In the genomic region with DNA sequence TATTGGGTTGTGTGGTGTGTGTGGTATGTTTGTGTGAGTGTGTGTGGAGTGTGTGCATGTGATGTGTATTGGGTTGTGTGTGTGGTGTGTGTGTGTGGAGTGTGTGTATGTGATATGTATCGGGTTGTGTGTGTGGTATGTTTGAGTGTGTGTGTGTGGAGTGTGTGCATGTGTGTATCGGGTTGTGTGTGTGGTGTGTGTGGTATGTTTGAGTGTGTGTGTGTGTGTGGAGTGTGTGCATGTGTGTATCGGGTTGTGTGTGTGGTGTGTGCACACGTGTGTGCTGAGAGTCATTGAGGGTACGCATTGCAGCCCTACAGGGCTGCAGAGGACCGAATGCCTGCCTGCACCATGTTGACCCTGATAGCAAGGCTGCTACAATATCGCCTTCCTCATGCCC, we compare ENCODE assay signal across 21 cellular contexts. TPM values are rescaled to one million over a fixed set of nuclear protein-coding genes. Genes with fewer than 3 reads are reported as not detected.
DNase-seq lines count a peak whose midpoint lies in the region; ATAC-seq and TF ChIP-seq lines count a peak whose summit lies in the region.
"Had no signal": no experiment of that assay in that cellular context is flagged by ENCODE, and none has a peak within 500 bp of the region (broad histone marks: within the 10 kb centered on the region; RNA-seq: fewer than 3 reads in every experiment).

No MANE protein-coding gene starts in this region.

- DNase-seq in mesenchymal stem cell (no peak), amniotic stem cell (lab: John Stamatoyannopoulos, UW) (no peak)
- DNase-seq in effector CD4-positive, alpha-beta T cell, result no peak
- DNase-seq: C1 segment of cervical spinal cord; CD8-positive, alpha-beta memory T cell; H7; Kasumi-1; MM.1S; NCI-H1092 treated with DMSO at 0.1 percent for 48 hours; NCI-H146; NCI-H2029 treated with DMSO at 0.1 percent for 48 hours; NCI-H2171; NCI-H526; SW 1271; T-helper 2 cell had no signal

- H3K27me3 ChIP-seq in BLaER1, result no peaks in the 10 kb centered on the region
- H3K27me3 ChIP-seq in OCI-LY1 (ENCODE audit: insufficient read depth, low read length), result no peaks in the 10 kb centered on the region
- peaks cover 0 to 2% of the 10 kb centered on the region in 2 experiments for H3K27me3 ChIP-seq in mesenchymal stem cell (ENCODE audit: control insufficient read depth in 1 of 2, insufficient read depth in 1 of 2, low read length in 2 of 2)

- no peak overlapping the region for H3K23ac ChIP-seq in mesenchymal stem cell (ENCODE audit: low read length in 2 of 2)

- H2BK120ac ChIP-seq in mesenchymal stem cell (ENCODE audit: low read depth, low read length), result no peak overlapping the region

- no peaks in the 10 kb centered on the region for H3K79me1 ChIP-seq in mesenchymal stem cell (replicated peaks; ENCODE audit: low read length, poor library complexity, severe bottlenecking)

- H3K9me3 ChIP-seq in BLaER1, result peaks cover 5% of the 10 kb centered on the region; the same call in 1 of the 2 replicates
- H3K9me3 ChIP-seq in OCI-LY1 (ENCODE audit: low read length), result no peaks in the 10 kb centered on the region
- no peaks in the 10 kb centered on the region for H3K9me3 ChIP-seq in mesenchymal stem cell (ENCODE audit: control insufficient read depth, low read length)

- H3K9ac ChIP-seq in BLaER1 (no peak overlapping the region), OCI-LY1 (ENCODE audit: low read length) (no peak overlapping the region), mesenchymal stem cell (ENCODE audit: low read length) (no peak overlapping the region)

- no peaks in the 10 kb centered on the region for H3K79me2 ChIP-seq in OCI-LY1 (ENCODE audit: insufficient read depth, low read length)

- no peak overlapping the region for H2BK15ac ChIP-seq in mesenchymal stem cell (ENCODE audit: low read depth, poor library complexity, severe bottlenecking)

- no peak for TF ChIP-seq CTCF in OCI-LY1 (IDR thresholded peaks at IDR 0.05; ENCODE audit: low read length)

- H3K4ac ChIP-seq in mesenchymal stem cell (ENCODE audit: low read depth in 1 of 2, low read length in 2 of 2), result peak overlapping the region in 1 of 2 experiments; percentile 28

- peaks cover 35% of the 10 kb centered on the region for H3K4me1 ChIP-seq in BLaER1
- H3K4me1 ChIP-seq in OCI-LY1 (ENCODE audit: insufficient read depth, low read length, severe bottlenecking), result peaks cover 44% of the 10 kb centered on the region
- peaks cover 3% of the 10 kb centered on the region for H3K4me1 ChIP-seq in mesenchymal stem cell (ENCODE audit: control insufficient read depth, insufficient read depth, low read depth, low read length)

- H3F3A ChIP-seq in OCI-LY1 (ENCODE audit: insufficient read depth, low read length), result no peaks in the 10 kb centered on the region

- H4K8ac ChIP-seq in mesenchymal stem cell (ENCODE audit: low read length), result no peak overlapping the region

- H4K91ac ChIP-seq in mesenchymal stem cell (ENCODE audit: low read length), result peak overlapping the region; percentile 49

- H3K14ac ChIP-seq in mesenchymal stem cell (ENCODE audit: low read length in 2 of 2), result peak overlapping the region in 1 of 2 experiments; percentile 41

- 93% methylated on average over 7 of the region's 7 CpGs for WGBS in mesenchymal stem cell

- H3K27ac ChIP-seq in BLaER1 (no peak overlapping the region), OCI-LY1 (ENCODE audit: low read depth, low read length, poor library complexity, severe bottlenecking) (peak overlapping the region; percentile 55), mesenchymal stem cell (ENCODE audit: low read length, poor library complexity, severe bottlenecking) (no peak overlapping the region)

- H3K9me2 ChIP-seq in OCI-LY1 (ENCODE audit: low read depth, low read length), result no peaks in the 10 kb centered on the region

- H2AFZ ChIP-seq in OCI-LY1 (ENCODE audit: low read length) (no peak overlapping the region), mesenchymal stem cell (ENCODE audit: low read depth, low read length) (no peak overlapping the region)

- H3K4me3 ChIP-seq in BLaER1 (no peak overlapping the region), OCI-LY1 (ENCODE audit: low read depth, low read length, poor library complexity, severe bottlenecking) (no peak overlapping the region), mesenchymal stem cell (ENCODE audit: insufficient read depth in 1 of 2, low read depth in 1 of 2, low read length in 2 of 2) (no peak overlapping the region)

- H2BK12ac ChIP-seq in mesenchymal stem cell (ENCODE audit: low read length in 2 of 2), result no peak overlapping the region

- no peak overlapping the region for H2BK5ac ChIP-seq in mesenchymal stem cell (ENCODE audit: low read depth, low read length, poor library complexity, severe bottlenecking)

- H3K36me3 ChIP-seq in BLaER1 (no peaks in the 10 kb centered on the region), OCI-LY1 (ENCODE audit: insufficient read depth, low read length) (no peaks in the 10 kb centered on the region), mesenchymal stem cell (ENCODE audit: control insufficient read depth in 1 of 2, insufficient read depth in 2 of 2, low read depth in 1 of 2, low read length in 2 of 2) (no peaks in the 10 kb centered on the region)

- H3K18ac ChIP-seq in mesenchymal stem cell (ENCODE audit: low read depth in 1 of 2, low read length in 2 of 2), result peak overlapping the region in 1 of 2 experiments; percentile 16

- ATAC-seq in GM21723 (IDR thresholded peaks at IDR 0.05; ENCODE audit: unreplicated experiment), result peak; percentile 8
- no peak for ATAC-seq in GM21360 (IDR thresholded peaks at IDR 0.05; ENCODE audit: unreplicated experiment)
- ATAC-seq in HG03039 (IDR thresholded peaks at IDR 0.05; ENCODE audit: unreplicated experiment), result no peak
- ATAC-seq: Panc1 had no signal

- H2AK5ac ChIP-seq in mesenchymal stem cell (ENCODE audit: low read length, severe bottlenecking), result no peak overlapping the region

- H3K4me2 ChIP-seq in BLaER1 (peak overlapping the region; percentile 66), OCI-LY1 (ENCODE audit: low read length) (no peak overlapping the region; the same call in 1 of the 2 replicates), mesenchymal stem cell (ENCODE audit: low read length, poor library complexity, severe bottlenecking) (no peak overlapping the region)

- H4K20me1 ChIP-seq in BLaER1 (no peaks in the 10 kb centered on the region), OCI-LY1 (ENCODE audit: insufficient read depth, low read length) (no peaks in the 10 kb centered on the region)

RNA-seq across cellular contexts. Expression of a gene that starts 46.0 kb away (rescaled TPM):
- polyA plus RNA-seq in mesenchymal stem cell (2013, experiment 1 of 2), result 1.2 TPM
- 1.3 TPM for polyA plus RNA-seq in mesenchymal stem cell (2013, experiment 2 of 2)
